Comparison of ENCODE assay signal across 23 cellular contexts in genomic region chr22:35844886-35845285, GRCh38.
DNase-seq lines count a peak whose midpoint lies in the region; ATAC-seq, FAIRE-seq and TF ChIP-seq lines count a peak whose summit lies in the region.
"Had no signal": no experiment of that assay in that cellular context is flagged by ENCODE, and none has a peak within 500 bp of the region (broad histone marks: within the 10 kb centered on the region; RNA-seq: fewer than 3 reads in every experiment).

No MANE protein-coding gene starts in this region.

- ATAC-seq in mucosa of descending colon (peak; percentile 45), psoas muscle (no peak)
- ATAC-seq in activated CD8-positive, alpha-beta memory T cell treated with anti-CD3 and anti-CD28 coated beads, Interleukin-2, amount 10 ng/mL, durations not matched to agents 7 days and 5 days = no peak
- ATAC-seq: GM23338, HCT116, HepG2 had no signal

- H3K27me3 ChIP-seq in A673 (replicated peaks; ENCODE audit: insufficient read depth, low read depth, low read length, poor library complexity) (no peaks in the 10 kb centered on the region), psoas muscle (ENCODE audit: insufficient read depth in 3 of 3, low read length in 2 of 3) (no peaks in the 10 kb centered on the region)
- H3K27me3 ChIP-seq: BE2C had no signal

- FAIRE-seq in H54 (lab: Jason Lieb, UNC) = no peak
- FAIRE-seq: GM12892, GM18507, HepG2 had no signal

- CTCF ChIA-PET in A673 (lab: Charles Lee) = no interaction called here
- CTCF ChIA-PET in HEK293 (lab: Yijun Ruan, JAX) = interaction anchor here (0.6 to 1.3 kb wide), 4 partner anchors 19 to 279 kb away, joined by 3 to 6 read pairs (median 4); no protein-coding TSS in a partner anchor
- CTCF ChIA-PET in activated CD8-positive, alpha-beta memory T cell treated with anti-CD3 and anti-CD28 coated beads, Interleukin-2, amount 10 ng/mL, durations not matched to agents 7 days and 5 days (lab: Charles Lee) = interaction anchor here (0.7 kb wide), 1 partner anchor 63 kb away, joined by 4 read pairs; no protein-coding TSS in a partner anchor

- TF ChIP-seq CTCF in A673 (conservative IDR thresholded peaks at IDR 0.05; ENCODE audit: low read depth, low read length) (no peak), HEK293 (tag by site-specific recombination; IDR thresholded peaks at IDR 0.05) (no peak), mucosa of descending colon (IDR thresholded peaks at IDR 0.05) (no peak), psoas muscle (IDR thresholded peaks at IDR 0.05) (no peak)

- H3K36me3 ChIP-seq in A673 (ENCODE audit: insufficient read depth, low read length, poor library complexity, severe bottlenecking) (no peaks in the 10 kb centered on the region), HEK293 (ENCODE audit: control insufficient read depth in 2 of 2, insufficient read depth in 1 of 2, low read length in 2 of 2) (no peaks in the 10 kb centered on the region), mucosa of descending colon (ENCODE audit: low read depth) (no peaks in the 10 kb centered on the region), psoas muscle (ENCODE audit: insufficient read depth in 1 of 2, low read depth in 1 of 2) (no peaks in the 10 kb centered on the region)
- H3K36me3 ChIP-seq: BE2C had no signal

- 80 to 88% (median 87%) methylated on average over 2 of the region's 2 CpGs for WGBS in psoas muscle, 3 donors

- peaks cover 14% of the 10 kb centered on the region for H3K27me3 Mint-ChIP-seq in activated CD8-positive, alpha-beta memory T cell treated with anti-CD3 and anti-CD28 coated beads, Interleukin-2, amount 10 ng/mL, durations not matched to agents 7 days and 5 days

- BruUV-seq in A673 (replicated peaks; lab: Mats Ljungman, UMichigan) = no TSS peak

- H3K4me1 ChIP-seq in A673 (ENCODE audit: insufficient read depth, low read length, poor library complexity, severe bottlenecking) (peaks cover 63% of the 10 kb centered on the region), HEK293 (ENCODE audit: control insufficient read depth, insufficient read depth, low read length) (peaks cover 14% of the 10 kb centered on the region), mucosa of descending colon (ENCODE audit: low read depth) (peaks cover 25% of the 10 kb centered on the region), psoas muscle (peaks cover 45% of the 10 kb centered on the region)

- H3K9me3 ChIP-seq in A673 (ENCODE audit: low read depth, low read length, poor library complexity, severe bottlenecking) (no peaks in the 10 kb centered on the region), HEK293 (ENCODE audit: control insufficient read depth, insufficient read depth, low read depth, low read length) (no peaks in the 10 kb centered on the region), mucosa of descending colon (no peaks in the 10 kb centered on the region), psoas muscle (no peaks in the 10 kb centered on the region)
- H3K9me3 ChIP-seq: BE2C had no signal

- H3K27ac ChIP-seq in A673 (ENCODE audit: low read depth, low read length, poor library complexity, severe bottlenecking) (peak overlapping the region; percentile 26), HEK293 (ENCODE audit: extremely low read depth, low read depth, low read length) (no peak overlapping the region), psoas muscle (peak overlapping the region; percentile 85)

- TF ChIP-seq POLR2A in H54 (IDR thresholded peaks at IDR 0.05; ENCODE audit: low read depth, low read length) = no peak

- H3K9me3 Mint-ChIP-seq in activated CD8-positive, alpha-beta memory T cell treated with anti-CD3 and anti-CD28 coated beads, Interleukin-2, amount 10 ng/mL, durations not matched to agents 7 days and 5 days (ENCODE audit: low read depth) = no peaks in the 10 kb centered on the region
- H3K9me3 Mint-ChIP-seq: CD4-positive, CD25-positive, alpha-beta regulatory T cell; CD8-positive, alpha-beta memory T cell; GM23338 had no signal

- no peak overlapping the region for H3K4me3 Mint-ChIP-seq in activated CD8-positive, alpha-beta memory T cell treated with anti-CD3 and anti-CD28 coated beads, Interleukin-2, amount 10 ng/mL, durations not matched to agents 7 days and 5 days
- H3K4me3 Mint-ChIP-seq: CD4-positive, CD25-positive, alpha-beta regulatory T cell; CD8-positive, alpha-beta memory T cell; GM23338 had no signal

- DNase-seq in A673 (ENCODE audit: low spot score) (no peak), mucosa of descending colon (peak in 1 of 3 donors; percentile 55), psoas muscle (no peak), DMS79 treated with DMSO at 0.1 percent for 48 hours (lab: John Stamatoyannopoulos, UW) (no peak), H54 (ENCODE audit: insufficient read length, low spot score) (no peak), NCI-H2029 (lab: John Stamatoyannopoulos, UW) (no peak)
- no peak for DNase-seq in activated CD8-positive, alpha-beta memory T cell treated with anti-CD3 and anti-CD28 coated beads, Interleukin-2, amount 10 ng/mL, durations not matched to agents 7 days and 5 days
- DNase-seq: ACHN; BE2C; C1 segment of cervical spinal cord; CD4-positive, CD25-positive, alpha-beta regulatory T cell; CD8-positive, alpha-beta memory T cell; COR-L47; DMS 273 treated with DMSO at 0.1 percent for 48 hours; DMS53; GDM1; H7 had no signal

- no peak overlapping the region for H3K4me3 ChIP-seq in A673 (ENCODE audit: low read depth, low read length, poor library complexity, severe bottlenecking)
- H3K4me3 ChIP-seq in HEK293 (ENCODE audit: low read depth, low read length) = no peak overlapping the region
- H3K4me3 ChIP-seq in mucosa of descending colon = no peak overlapping the region
- H3K4me3 ChIP-seq in psoas muscle = no peak overlapping the region
- H3K4me3 ChIP-seq: GM23338 had no signal

- H3K4me1 Mint-ChIP-seq in activated CD8-positive, alpha-beta memory T cell treated with anti-CD3 and anti-CD28 coated beads, Interleukin-2, amount 10 ng/mL, durations not matched to agents 7 days and 5 days = no peaks in the 10 kb centered on the region

- POLR2A ChIA-PET in A673 (lab: Charles Lee; ENCODE audit: low non-redundant PET) (no interaction called here), HEK293 (lab: Yijun Ruan, JAX) (no interaction called here)

- no peak overlapping the region for H3K27ac Mint-ChIP-seq in activated CD8-positive, alpha-beta memory T cell treated with anti-CD3 and anti-CD28 coated beads, Interleukin-2, amount 10 ng/mL, durations not matched to agents 7 days and 5 days
- H3K27ac Mint-ChIP-seq: CD4-positive, CD25-positive, alpha-beta regulatory T cell; CD8-positive, alpha-beta memory T cell; GM23338 had no signal

- no peaks in the 10 kb centered on the region for H3K36me3 Mint-ChIP-seq in activated CD8-positive, alpha-beta memory T cell treated with anti-CD3 and anti-CD28 coated beads, Interleukin-2, amount 10 ng/mL, durations not matched to agents 7 days and 5 days
- H3K36me3 Mint-ChIP-seq: CD4-positive, CD25-positive, alpha-beta regulatory T cell; CD8-positive, alpha-beta memory T cell had no signal

- intact Hi-C loops in A673 (cut with micrococcal nuclease; ENCODE audit: unreplicated experiment) = no loop called here
- intact Hi-C loops in mucosa of descending colon (cut with DNase I, micrococcal nuclease) = no loop called here
- intact Hi-C loops in psoas muscle (cut with DNase I) = loop anchor here (5.0 kb wide), 3 partner anchors 47 to 72 kb away; no protein-coding TSS in a partner anchor

TF ChIP-seq in HEK293, 187 proteins besides CTCF, POLR2A, EP300 and RAD21:
- TF ChIP-seq OSR2 (tag by site-specific recombination; IDR thresholded peaks at IDR 0.05) (no peak), PRDM1 (tag by site-specific recombination; IDR thresholded peaks at IDR 0.05) (peak; percentile 34; the same call in 1 of the 2 replicates)

Comparison
In these comparisons a context has a peak if more than half of its experiments do, and no peak if none do; other contexts are left out.
1. intact Hi-C loops: an anchor here in psoas muscle (5.0 kb wide); none called in A673 and mucosa of descending colon.